Comparison of ENCODE assay signal across 8 cellular contexts in the genomic region with DNA sequence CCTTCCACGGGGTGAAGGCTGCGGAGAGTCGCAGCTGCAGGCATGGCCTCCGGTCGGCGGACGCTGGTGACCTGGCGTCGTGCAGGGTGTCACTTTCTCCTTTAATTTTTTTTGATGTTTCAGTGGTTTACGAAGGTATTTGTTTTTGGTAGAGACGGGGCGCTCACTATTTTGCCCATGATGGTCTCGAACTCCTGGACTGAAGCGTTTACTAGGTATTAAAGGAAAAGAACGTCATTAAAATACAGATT. TPM values are rescaled to one million over a fixed set of nuclear protein-coding genes. Genes with fewer than 3 reads are reported as not detected.
A peak's percentile ranks its signal among the peaks of the same experiment; 100 is the strongest.
DNase-seq lines count a peak whose midpoint lies in the region; ATAC-seq, FAIRE-seq and TF ChIP-seq lines count a peak whose summit lies in the region.

No MANE protein-coding gene starts in this region.

- peak overlapping the region; percentile 95 for H3K4me3 Mint-ChIP-seq in Caco-2 (ENCODE audit: unreplicated experiment)
- peak overlapping the region; percentile 69 for H3K4me3 Mint-ChIP-seq in dendritic cell treated with granulocyte-macrophage colony-stimulating factor and Interleukin-4, amounts not matched to agents 40 ng/mL and 50 ng/mL, for 4 days

- peak overlapping the region; percentile 81 for H3K4me2 ChIP-seq in OCI-LY3 (ENCODE audit: low read length)

- no peaks in the 10 kb centered on the region for H3K79me2 ChIP-seq in OCI-LY3 (ENCODE audit: low read length)

- H4K20me1 ChIP-seq in OCI-LY3 (ENCODE audit: insufficient read depth, low read length): no peaks in the 10 kb centered on the region

- no peak for FAIRE-seq in GM19239 (lab: Jason Lieb, UNC)

- H3K27ac ChIP-seq in OCI-LY3 (ENCODE audit: low read length): peak overlapping the region; percentile 39

- H3K4me1 ChIP-seq in Caco-2 (no peaks in the 10 kb centered on the region; the same call in 1 of the 2 replicates), OCI-LY3 (ENCODE audit: low read length) (peaks cover 6% of the 10 kb centered on the region; the same call in 1 of the 2 replicates), neuron (ENCODE audit: insufficient read depth, low read length) (peaks cover 5% of the 10 kb centered on the region)

- no peak for DNase-seq in Caco-2
- no peak for DNase-seq in GM19239 (ENCODE audit: insufficient read length, low spot score)
- DNase-seq in posterior vena cava (ENCODE audit: low spot score): no peak
- DNase-seq in GM13977 (ENCODE audit: low spot score): no peak

- no peak for ATAC-seq in GM19351 (IDR thresholded peaks at IDR 0.05; ENCODE audit: unreplicated experiment)

- H3K27me3 Mint-ChIP-seq in Caco-2 (ENCODE audit: insufficient read depth, unreplicated experiment): peaks cover 5% of the 10 kb centered on the region
- H3K27me3 Mint-ChIP-seq in dendritic cell treated with granulocyte-macrophage colony-stimulating factor and Interleukin-4, amounts not matched to agents 40 ng/mL and 50 ng/mL, for 4 days: peaks cover 48% of the 10 kb centered on the region

- H3K9me3 ChIP-seq in Caco-2 (no peaks in the 10 kb centered on the region), OCI-LY3 (ENCODE audit: insufficient read depth, low read length) (no peaks in the 10 kb centered on the region), neuron (ENCODE audit: low read length) (no peaks in the 10 kb centered on the region)

- peak overlapping the region; percentile 40 for H3K9ac ChIP-seq in OCI-LY3 (ENCODE audit: low read length)

- peaks cover 8% of the 10 kb centered on the region for H3K4me1 Mint-ChIP-seq in Caco-2 (ENCODE audit: low read depth, unreplicated experiment)
- H3K4me1 Mint-ChIP-seq in dendritic cell treated with granulocyte-macrophage colony-stimulating factor and Interleukin-4, amounts not matched to agents 40 ng/mL and 50 ng/mL, for 4 days (ENCODE audit: low read depth): peaks cover 36% of the 10 kb centered on the region

- intact Hi-C loops in Caco-2 (cut with micrococcal nuclease; ENCODE audit: unreplicated experiment): loop anchor here (1.0 to 5.0 kb wide), 3 partner anchors 14 to 305 kb away; a partner anchor contains a TSS
- intact Hi-C loops in dendritic cell treated with granulocyte-macrophage colony-stimulating factor and Interleukin-4, amounts not matched to agents 40 ng/mL and 50 ng/mL, for 4 days (cut with micrococcal nuclease): no loop called here
- intact Hi-C loops in posterior vena cava (cut with DNase I): no loop called here

- peak overlapping the region; percentile 43; the same call in 1 of the 2 replicates for H2AFZ ChIP-seq in OCI-LY3 (ENCODE audit: low read depth, low read length)
- H2AFZ ChIP-seq in neuron (ENCODE audit: low read depth, low read length): no peak overlapping the region

- no peaks in the 10 kb centered on the region for H3K27me3 ChIP-seq in Caco-2 (replicated peaks; ENCODE audit: control insufficient read depth, insufficient read depth, low read length)
- no peaks in the 10 kb centered on the region for H3K27me3 ChIP-seq in OCI-LY3 (ENCODE audit: low read depth, low read length)
- no peaks in the 10 kb centered on the region for H3K27me3 ChIP-seq in neuron (ENCODE audit: insufficient read depth, low read length)

- peak overlapping the region; percentile 98 for H3K27ac Mint-ChIP-seq in Caco-2 (ENCODE audit: unreplicated experiment)
- peak overlapping the region; percentile 63 for H3K27ac Mint-ChIP-seq in dendritic cell treated with granulocyte-macrophage colony-stimulating factor and Interleukin-4, amounts not matched to agents 40 ng/mL and 50 ng/mL, for 4 days

- H3K4me3 ChIP-seq in Caco-2 (ENCODE audit: low read depth, low read length) (peak overlapping the region; percentile 51), OCI-LY3 (ENCODE audit: low read length) (peak overlapping the region; percentile 85), neuron (ENCODE audit: low read length) (peak overlapping the region; percentile 47)

- H3K36me3 ChIP-seq in Caco-2 (ENCODE audit: control insufficient read depth, insufficient read depth, low read length) (no peaks in the 10 kb centered on the region), OCI-LY3 (replicated peaks; ENCODE audit: low read depth, low read length) (no peaks in the 10 kb centered on the region), neuron (ENCODE audit: insufficient read depth, low read length) (no peaks in the 10 kb centered on the region)

- POLR2A ChIA-PET in Caco-2 (lab: Charles Lee): interaction anchor here (0.5 kb wide), 1 partner anchor 19 kb away, joined by 4 read pairs; no protein-coding TSS in a partner anchor

- CTCF ChIA-PET in Caco-2 (lab: Charles Lee): interaction anchor here (1.0 to 1.4 kb wide), 4 partner anchors 9 to 22 kb away, joined by 3 to 6 read pairs (median 4); no protein-coding TSS in a partner anchor

- peaks cover 34% of the 10 kb centered on the region for H3K36me3 Mint-ChIP-seq in Caco-2 (ENCODE audit: insufficient read depth, unreplicated experiment)
- peaks cover 8% of the 10 kb centered on the region for H3K36me3 Mint-ChIP-seq in dendritic cell treated with granulocyte-macrophage colony-stimulating factor and Interleukin-4, amounts not matched to agents 40 ng/mL and 50 ng/mL, for 4 days (ENCODE audit: low read depth)

- in situ Hi-C loops in GM13977 (cut with MboI; ENCODE audit: low pct_unique_long_range_greater_than_20kb, low sequenced_read_pairs, unreplicated experiment): no loop called here

- no TSS peak for BruUV-seq in Caco-2 (replicated peaks; lab: Mats Ljungman, UMichigan)

- TF ChIP-seq CTCF in Caco-2 (IDR thresholded peaks at IDR 0.05; ENCODE audit: insufficient read depth in 1 of 2, low read depth in 1 of 2, low read length in 1 of 2, severe bottlenecking in 1 of 2, unreplicated experiment in 1 of 2) (no peak), OCI-LY3 (IDR thresholded peaks at IDR 0.05; ENCODE audit: low read depth, low read length) (no peak), GM13977 (IDR thresholded peaks at IDR 0.05; ENCODE audit: extremely low read depth, insufficient read depth, missing control alignments) (no peak)

- no peaks in the 10 kb centered on the region for H3K9me3 Mint-ChIP-seq in Caco-2 (ENCODE audit: unreplicated experiment)
- H3K9me3 Mint-ChIP-seq in dendritic cell treated with granulocyte-macrophage colony-stimulating factor and Interleukin-4, amounts not matched to agents 40 ng/mL and 50 ng/mL, for 4 days: no peaks in the 10 kb centered on the region

RNA-seq across cellular contexts. Expression of a gene that starts 17.1 kb away (rescaled TPM):
- 5.3 and 5.5 TPM in 2 replicates for total RNA-seq in Caco-2 (2022)
- total RNA-seq in posterior vena cava: 10 to 100 TPM in 1 of 2 donors, 1 to 10 TPM in 1; 8.3 to 10.2 TPM

RNA-seq across cellular contexts. Expression of a gene that starts 36.1 kb away (rescaled TPM):
- not detected in 2 replicates for total RNA-seq in Caco-2 (2022)
- not detected for total RNA-seq in posterior vena cava

RNA-seq across cellular contexts. Expression of a gene that starts 39.6 kb away (rescaled TPM):
- 10.3 and 13.5 TPM in 2 replicates for total RNA-seq in Caco-2 (2022)
- total RNA-seq in posterior vena cava: 1 to 10 TPM; 7.6 to 8.3 TPM

RNA-seq across cellular contexts. Expression of a gene that starts 52.9 kb away (rescaled TPM):
- total RNA-seq in Caco-2 (2022) (not detected in 2 replicates), posterior vena cava (not detected)
